Comparison of ENCODE assay signal across 8 cellular contexts in genomic region chr22:30253205-30253852, GRCh38. TPM values are rescaled to one million over a fixed set of nuclear protein-coding genes. Genes with fewer than 3 reads are reported as not detected.
DNase-seq lines count a peak whose midpoint lies in the region; ATAC-seq and TF ChIP-seq lines count a peak whose summit lies in the region.

No MANE protein-coding gene starts in this region.

- no peak overlapping the region for H3K4me2 ChIP-seq in neural progenitor cell

- peak in 9 of 14 donors; percentile 16 to 80 (median 52) for DNase-seq in C1 segment of cervical spinal cord (lab: John Stamatoyannopoulos, UW)
- peak; percentile 22 for DNase-seq in NCI-H2107 (lab: John Stamatoyannopoulos, UW)
- no peak for DNase-seq in neural progenitor cell (ENCODE audit: low spot score)
- DNase-seq in ascending aorta (ENCODE audit: low spot score in 2 of 2), result no peak
- no peak for DNase-seq in NCI-H146 treated with DMSO at 0.1 percent for 48 hours (lab: John Stamatoyannopoulos, UW; ENCODE audit: unreplicated experiment)
- DNase-seq in middle frontal gyrus (ENCODE audit: extremely low spot score, low spot score), result no peak

- no peak overlapping the region for H3K9ac ChIP-seq in neural progenitor cell

- H3K36me3 ChIP-seq in neural progenitor cell (no peaks in the 10 kb centered on the region), ascending aorta (no peaks in the 10 kb centered on the region)

- intact Hi-C loops in dendritic cell treated with granulocyte-macrophage colony-stimulating factor and Interleukin-4, amounts not matched to agents 40 ng/mL and 50 ng/mL, for 4 days (cut with micrococcal nuclease), result loop anchor here (5.0 kb wide), 1 partner anchor 34 kb away; the partner anchor contains the start of gene CASTOR1
- intact Hi-C loops in ascending aorta (cut with DNase I), result no loop called here

- H3K27me3 Mint-ChIP-seq in dendritic cell treated with granulocyte-macrophage colony-stimulating factor and Interleukin-4, amounts not matched to agents 40 ng/mL and 50 ng/mL, for 4 days, result peaks cover 36% of the 10 kb centered on the region
- peaks cover 17% of the 10 kb centered on the region for H3K27me3 Mint-ChIP-seq in neural progenitor cell (ENCODE audit: insufficient read depth, low read depth)

- H3K36me3 Mint-ChIP-seq in dendritic cell treated with granulocyte-macrophage colony-stimulating factor and Interleukin-4, amounts not matched to agents 40 ng/mL and 50 ng/mL, for 4 days (ENCODE audit: low read depth), result no peaks in the 10 kb centered on the region
- no peaks in the 10 kb centered on the region for H3K36me3 Mint-ChIP-seq in neural progenitor cell

- H3K27ac ChIP-seq in neural progenitor cell (no peak overlapping the region), ascending aorta (no peak overlapping the region)

- peak overlapping the region; percentile 24 for H3K27ac Mint-ChIP-seq in dendritic cell treated with granulocyte-macrophage colony-stimulating factor and Interleukin-4, amounts not matched to agents 40 ng/mL and 50 ng/mL, for 4 days
- peak overlapping the region; percentile 91 for H3K27ac Mint-ChIP-seq in neural progenitor cell

- H3K9me3 ChIP-seq in neural progenitor cell (ENCODE audit: low read depth) (no peaks in the 10 kb centered on the region), ascending aorta (no peaks in the 10 kb centered on the region)

- H3K4me1 ChIP-seq in neural progenitor cell (peaks cover 12% of the 10 kb centered on the region), ascending aorta (peaks cover 6 to 14% of the 10 kb centered on the region in 2 donors)

- no peak overlapping the region for H3K4me3 Mint-ChIP-seq in dendritic cell treated with granulocyte-macrophage colony-stimulating factor and Interleukin-4, amounts not matched to agents 40 ng/mL and 50 ng/mL, for 4 days
- no peak overlapping the region for H3K4me3 Mint-ChIP-seq in neural progenitor cell

- H3K27me3 ChIP-seq in neural progenitor cell (no peaks in the 10 kb centered on the region), ascending aorta (no peaks in the 10 kb centered on the region)

- peaks cover 7% of the 10 kb centered on the region for H3F3A ChIP-seq in neural progenitor cell (ENCODE audit: low read depth)

- no peaks in the 10 kb centered on the region for H3K79me2 ChIP-seq in neural progenitor cell (ENCODE audit: low read depth)

- peaks cover 48% of the 10 kb centered on the region for H3K4me1 Mint-ChIP-seq in dendritic cell treated with granulocyte-macrophage colony-stimulating factor and Interleukin-4, amounts not matched to agents 40 ng/mL and 50 ng/mL, for 4 days (ENCODE audit: low read depth)
- peaks cover 39% of the 10 kb centered on the region for H3K4me1 Mint-ChIP-seq in neural progenitor cell

- H3K9me3 Mint-ChIP-seq in dendritic cell treated with granulocyte-macrophage colony-stimulating factor and Interleukin-4, amounts not matched to agents 40 ng/mL and 50 ng/mL, for 4 days, result no peaks in the 10 kb centered on the region
- no peaks in the 10 kb centered on the region for H3K9me3 Mint-ChIP-seq in neural progenitor cell

- ATAC-seq in HG02840 (IDR thresholded peaks at IDR 0.05; ENCODE audit: low FRiP score, unreplicated experiment), result no peak

- no peaks in the 10 kb centered on the region for H4K20me1 ChIP-seq in neural progenitor cell (ENCODE audit: low read depth)

- H3K4me3 ChIP-seq in neural progenitor cell (no peak overlapping the region), ascending aorta (peak overlapping the region in 1 of 2 donors; percentile 39)

- H2AFZ ChIP-seq in neural progenitor cell (replicated peaks), result no peak overlapping the region

- TF ChIP-seq CTCF in neural progenitor cell (IDR thresholded peaks at IDR 0.05) (no peak), ascending aorta (IDR thresholded peaks at IDR 0.05) (no peak)

RNA-seq across cellular contexts. Expression of gene LIF, which starts 6.8 kb away (rescaled TPM):
- total RNA-seq in neural progenitor cell (ENCODE audit: low replicate concordance), result 0.21 and 0.50 TPM in 2 replicates
- not detected for total RNA-seq in ascending aorta

RNA-seq across cellular contexts. Expression of gene OSM, which starts 13.3 kb away (rescaled TPM):
- not detected in 2 replicates for total RNA-seq in neural progenitor cell (ENCODE audit: low replicate concordance)
- total RNA-seq in ascending aorta, result not detected

RNA-seq across cellular contexts. Expression of gene CASTOR1, which starts 36.0 kb away (rescaled TPM):
- total RNA-seq in neural progenitor cell (ENCODE audit: low replicate concordance) (6.2 and 23.1 TPM in 2 replicates), ascending aorta (55.9 TPM)

Comparison
In these comparisons a context has a peak if more than half of its experiments do, and no peak if none do; other contexts are left out.
1. DNase-seq: peak in C1 segment of cervical spinal cord (9 of 14) and NCI-H2107 (single experiment); none in neural progenitor cell (single experiment), ascending aorta (0 of 2), NCI-H146 treated with DMSO at 0.1 percent for 48 hours (single experiment) and middle frontal gyrus (single experiment).